8 cellular contexts compared by ENCODE assay signal in genomic region chr11:86151188-86152005, GRCh38.
DNase-seq lines count a peak whose midpoint lies in the region; ATAC-seq, FAIRE-seq and TF ChIP-seq lines count a peak whose summit lies in the region.

No MANE protein-coding gene starts in this region.

- FAIRE-seq in GM12892 (lab: Jason Lieb, UNC) = peak; percentile 38

- TF ChIP-seq POLR2A in GM12892 (IDR thresholded peaks at IDR 0.05; ENCODE audit: low read depth, low read length) = no peak

- 20% methylated on average over 3 of the region's 3 CpGs for WGBS in hepatocyte (ENCODE audit: low lambda C conversion rate, missing lambda C conversion rate)

- H2AFZ ChIP-seq in hepatocyte = no peak overlapping the region

- no peak overlapping the region for H3K4me3 ChIP-seq in hepatocyte

- H3K36me3 ChIP-seq in hepatocyte (replicated peaks; ENCODE audit: insufficient read depth, low read depth) = no peaks in the 10 kb centered on the region

- no peaks in the 10 kb centered on the region for H3K9me2 ChIP-seq in hepatocyte (replicated peaks; ENCODE audit: insufficient read depth)

- H3K79me2 ChIP-seq in hepatocyte = no peaks in the 10 kb centered on the region

- peak; percentile 55 for ATAC-seq in HG02981 (IDR thresholded peaks at IDR 0.05; ENCODE audit: unreplicated experiment)
- peak; percentile 62 for ATAC-seq in stimulated activated effector memory CD8-positive, alpha-beta T cell treated with anti-CD3 and anti-CD28 coated beads, Interleukin-12 subunit alpha, Interleukin-12 subunit beta, amount 100 ng/mL, for 72 hours
- no peak for ATAC-seq in HG03571 (IDR thresholded peaks at IDR 0.05; ENCODE audit: unreplicated experiment)

- H3K9me3 Mint-ChIP-seq in activated T-helper 1 cell treated with anti-CD3 and anti-CD28 coated beads, Interleukin-12 subunit alpha, Interleukin-12 subunit beta, Interleukin-2, Interleukin-4 antibody, amounts not matched to agents 30 ng/mL and 10 ng/mL and 1 ng/mL, durations not matched to agents 14 hours and 24 hours and 36 hours = no peaks in the 10 kb centered on the region
- no peaks in the 10 kb centered on the region for H3K9me3 Mint-ChIP-seq in stimulated activated effector memory CD8-positive, alpha-beta T cell treated with anti-CD3 and anti-CD28 coated beads, Interleukin-12 subunit alpha, Interleukin-12 subunit beta, amount 100 ng/mL, for 72 hours

- intact Hi-C loops in activated T-helper 1 cell treated with anti-CD3 and anti-CD28 coated beads, Interleukin-12 subunit alpha, Interleukin-12 subunit beta, Interleukin-2, Interleukin-4 antibody, amounts not matched to agents 30 ng/mL and 10 ng/mL and 1 ng/mL, durations not matched to agents 14 hours and 24 hours and 36 hours (cut with micrococcal nuclease) = no loop called here

- H3K36me3 Mint-ChIP-seq in activated T-helper 1 cell treated with anti-CD3 and anti-CD28 coated beads, Interleukin-12 subunit alpha, Interleukin-12 subunit beta, Interleukin-2, Interleukin-4 antibody, amounts not matched to agents 30 ng/mL and 10 ng/mL and 1 ng/mL, durations not matched to agents 14 hours and 24 hours and 36 hours (ENCODE audit: low read depth) = no peaks in the 10 kb centered on the region
- no peaks in the 10 kb centered on the region for H3K36me3 Mint-ChIP-seq in stimulated activated effector memory CD8-positive, alpha-beta T cell treated with anti-CD3 and anti-CD28 coated beads, Interleukin-12 subunit alpha, Interleukin-12 subunit beta, amount 100 ng/mL, for 72 hours

- no peaks in the 10 kb centered on the region for H3K27me3 Mint-ChIP-seq in activated T-helper 1 cell treated with anti-CD3 and anti-CD28 coated beads, Interleukin-12 subunit alpha, Interleukin-12 subunit beta, Interleukin-2, Interleukin-4 antibody, amounts not matched to agents 30 ng/mL and 10 ng/mL and 1 ng/mL, durations not matched to agents 14 hours and 24 hours and 36 hours (ENCODE audit: insufficient read depth)

- H3K4me1 Mint-ChIP-seq in activated T-helper 1 cell treated with anti-CD3 and anti-CD28 coated beads, Interleukin-12 subunit alpha, Interleukin-12 subunit beta, Interleukin-2, Interleukin-4 antibody, amounts not matched to agents 30 ng/mL and 10 ng/mL and 1 ng/mL, durations not matched to agents 14 hours and 24 hours and 36 hours (ENCODE audit: low read depth) = peaks cover 41% of the 10 kb centered on the region
- peaks cover 25% of the 10 kb centered on the region for H3K4me1 Mint-ChIP-seq in stimulated activated effector memory CD8-positive, alpha-beta T cell treated with anti-CD3 and anti-CD28 coated beads, Interleukin-12 subunit alpha, Interleukin-12 subunit beta, amount 100 ng/mL, for 72 hours

- peak overlapping the region; percentile 42 for H3K27ac Mint-ChIP-seq in activated T-helper 1 cell treated with anti-CD3 and anti-CD28 coated beads, Interleukin-12 subunit alpha, Interleukin-12 subunit beta, Interleukin-2, Interleukin-4 antibody, amounts not matched to agents 30 ng/mL and 10 ng/mL and 1 ng/mL, durations not matched to agents 14 hours and 24 hours and 36 hours
- H3K27ac Mint-ChIP-seq in stimulated activated effector memory CD8-positive, alpha-beta T cell treated with anti-CD3 and anti-CD28 coated beads, Interleukin-12 subunit alpha, Interleukin-12 subunit beta, amount 100 ng/mL, for 72 hours = peak overlapping the region; percentile 80

- H3K9me3 ChIP-seq in hepatocyte (ENCODE audit: low read depth) = no peaks in the 10 kb centered on the region

- DNase-seq in GM12892 (ENCODE audit: insufficient read length) (no peak), hepatocyte (ENCODE audit: low spot score) (peak; percentile 52), NCI-H524 treated with DMSO at 0.1 percent for 48 hours (lab: John Stamatoyannopoulos, UW) (no peak), NCI-H1417 treated with DMSO at 0.1 percent for 48 hours (lab: John Stamatoyannopoulos, UW) (no peak)
- no peak for DNase-seq in activated T-helper 1 cell treated with anti-CD3 and anti-CD28 coated beads, Interleukin-12 subunit alpha, Interleukin-12 subunit beta, Interleukin-2, Interleukin-4 antibody, amounts not matched to agents 30 ng/mL and 10 ng/mL and 1 ng/mL, durations not matched to agents 14 hours and 24 hours and 36 hours (ENCODE audit: low spot score)
- no peak for DNase-seq in stimulated activated effector memory CD8-positive, alpha-beta T cell treated with anti-CD3 and anti-CD28 coated beads, Interleukin-12 subunit alpha, Interleukin-12 subunit beta, amount 100 ng/mL, for 72 hours (ENCODE audit: low spot score in 2 of 2)

- TF ChIP-seq CTCF in hepatocyte (IDR thresholded peaks at IDR 0.05; ENCODE audit: poor library complexity) = no peak

- H3K4me3 Mint-ChIP-seq in activated T-helper 1 cell treated with anti-CD3 and anti-CD28 coated beads, Interleukin-12 subunit alpha, Interleukin-12 subunit beta, Interleukin-2, Interleukin-4 antibody, amounts not matched to agents 30 ng/mL and 10 ng/mL and 1 ng/mL, durations not matched to agents 14 hours and 24 hours and 36 hours = no peak overlapping the region
- peak overlapping the region; percentile 10 for H3K4me3 Mint-ChIP-seq in stimulated activated effector memory CD8-positive, alpha-beta T cell treated with anti-CD3 and anti-CD28 coated beads, Interleukin-12 subunit alpha, Interleukin-12 subunit beta, amount 100 ng/mL, for 72 hours

- peak overlapping the region; percentile 54 for H3K27ac ChIP-seq in hepatocyte

- H3K4me2 ChIP-seq in hepatocyte = peak overlapping the region; percentile 46

- peaks cover 11% of the 10 kb centered on the region for H3K4me1 ChIP-seq in hepatocyte (ENCODE audit: insufficient read depth)

- H3K27me3 ChIP-seq in hepatocyte = no peaks in the 10 kb centered on the region

- no peaks in the 10 kb centered on the region for H4K20me1 ChIP-seq in hepatocyte (ENCODE audit: insufficient read depth, poor library complexity, severe bottlenecking)
